In genomic region chr9:117720066-117720465, GRCh38 we compare ENCODE assay signal across 19 cellular contexts. TPM values are rescaled to one million over a fixed set of nuclear protein-coding genes. Genes with fewer than 3 reads are reported as not detected.
DNase-seq lines count a peak whose midpoint lies in the region; ATAC-seq and TF ChIP-seq lines count a peak whose summit lies in the region.
"Had no signal": no experiment of that assay in that cellular context is flagged by ENCODE, and none has a peak within 500 bp of the region (broad histone marks: within the 10 kb centered on the region; RNA-seq: fewer than 3 reads in every experiment).

No MANE protein-coding gene starts in this region.

- H3K27me3 Mint-ChIP-seq in activated naive CD8-positive, alpha-beta T cell treated with anti-CD3 and anti-CD28 coated beads, Interleukin-2, amount 50 U/mL, for 24 hours = peaks cover 4% of the 10 kb centered on the region
- H3K27me3 Mint-ChIP-seq in activated CD4-positive, alpha-beta memory T cell treated with anti-CD3 and anti-CD28 coated beads, Interleukin-2, amount 10 ng/mL, durations not matched to agents 7 days and 5 days = peaks cover 35% of the 10 kb centered on the region

- peaks cover 16% of the 10 kb centered on the region for H3K4me1 Mint-ChIP-seq in activated naive CD8-positive, alpha-beta T cell treated with anti-CD3 and anti-CD28 coated beads, Interleukin-2, amount 50 U/mL, for 24 hours
- peaks cover 21% of the 10 kb centered on the region for H3K4me1 Mint-ChIP-seq in activated CD4-positive, alpha-beta memory T cell treated with anti-CD3 and anti-CD28 coated beads, Interleukin-2, amount 10 ng/mL, durations not matched to agents 7 days and 5 days
- H3K4me1 Mint-ChIP-seq: GM23338 had no signal

- DNase-seq in NCI-H2227 treated with DMSO at 0.1 percent for 48 hours (lab: John Stamatoyannopoulos, UW) (peak; percentile 56), NCI-H2227 (lab: John Stamatoyannopoulos, UW; ENCODE audit: unreplicated experiment) (no peak), GM03348 (ENCODE audit: low spot score) (peak; percentile 29), right lobe of liver (no peak), BE2C (no peak)
- DNase-seq in activated naive CD8-positive, alpha-beta T cell treated with anti-CD3 and anti-CD28 coated beads, Interleukin-2, amount 50 U/mL, for 24 hours = no peak
- no peak for DNase-seq in activated CD4-positive, alpha-beta memory T cell treated with anti-CD3 and anti-CD28 coated beads, Interleukin-2, amount 10 ng/mL, durations not matched to agents 7 days and 5 days
- DNase-seq: DMS79, MM.1S, NCI-H1105, NCI-H187, NCI-H510A, NCI-H82, SHP77 had no signal

- H3K36me3 ChIP-seq in right lobe of liver (no peaks in the 10 kb centered on the region), skeletal muscle satellite cell (ENCODE audit: insufficient read depth, low read length) (peaks cover 18% of the 10 kb centered on the region), BE2C (no peaks in the 10 kb centered on the region)
- H3K36me3 ChIP-seq: Peyer's patch had no signal

- POLR2A ChIA-PET in activated CD4-positive, alpha-beta memory T cell treated with anti-CD3 and anti-CD28 coated beads, Interleukin-2, amount 10 ng/mL, durations not matched to agents 7 days and 5 days (lab: Charles Lee) = no interaction called here

- H3K9me3 ChIP-seq in right lobe of liver = no peaks in the 10 kb centered on the region
- no peaks in the 10 kb centered on the region for H3K9me3 ChIP-seq in skeletal muscle satellite cell (replicated peaks; ENCODE audit: low read length)
- H3K9me3 ChIP-seq in BE2C = no peaks in the 10 kb centered on the region
- H3K9me3 ChIP-seq: Peyer's patch had no signal

- intact Hi-C loops in right lobe of liver (cut with DNase I) = no loop called here

- peaks cover 0 to 22% (median 11%) of the 10 kb centered on the region in 4 donors for H3K4me1 ChIP-seq in right lobe of liver
- peaks cover 52% of the 10 kb centered on the region for H3K4me1 ChIP-seq in skeletal muscle satellite cell (ENCODE audit: control insufficient read depth, insufficient read depth, low read length)
- H3K4me1 ChIP-seq in BE2C = peaks cover 22% of the 10 kb centered on the region

- TF ChIP-seq CTCF in right lobe of liver (IDR thresholded peaks at IDR 0.05) (no peak), BE2C (IDR thresholded peaks at IDR 0.05; ENCODE audit: low read depth, low read length) (no peak)

- H3K4me3 ChIP-seq in right lobe of liver (no peak overlapping the region), skeletal muscle satellite cell (ENCODE audit: low read length) (no peak overlapping the region), BE2C (ENCODE audit: low read depth, low read length) (no peak overlapping the region)
- H3K4me3 ChIP-seq: GM23338, Peyer's patch had no signal

- no peaks in the 10 kb centered on the region for H3K36me3 Mint-ChIP-seq in activated naive CD8-positive, alpha-beta T cell treated with anti-CD3 and anti-CD28 coated beads, Interleukin-2, amount 50 U/mL, for 24 hours (ENCODE audit: low read depth)
- no peaks in the 10 kb centered on the region for H3K36me3 Mint-ChIP-seq in activated CD4-positive, alpha-beta memory T cell treated with anti-CD3 and anti-CD28 coated beads, Interleukin-2, amount 10 ng/mL, durations not matched to agents 7 days and 5 days (ENCODE audit: low read depth)

- ATAC-seq in right lobe of liver = no peak
- ATAC-seq in activated naive CD8-positive, alpha-beta T cell treated with anti-CD3 and anti-CD28 coated beads, Interleukin-2, amount 50 U/mL, for 24 hours = no peak
- ATAC-seq: GM23338 had no signal

- 46% methylated on average over 2 of the region's 2 CpGs for whole genome bisulfite sequencing in right lobe of liver (ENCODE audit: insufficient coverage, low coverage, low lambda C conversion rate, missing lambda C conversion rate)

- no peaks in the 10 kb centered on the region for H3K9me3 Mint-ChIP-seq in activated naive CD8-positive, alpha-beta T cell treated with anti-CD3 and anti-CD28 coated beads, Interleukin-2, amount 50 U/mL, for 24 hours
- no peaks in the 10 kb centered on the region for H3K9me3 Mint-ChIP-seq in activated CD4-positive, alpha-beta memory T cell treated with anti-CD3 and anti-CD28 coated beads, Interleukin-2, amount 10 ng/mL, durations not matched to agents 7 days and 5 days

- no peak overlapping the region for H3K27ac Mint-ChIP-seq in activated naive CD8-positive, alpha-beta T cell treated with anti-CD3 and anti-CD28 coated beads, Interleukin-2, amount 50 U/mL, for 24 hours
- H3K27ac Mint-ChIP-seq in activated CD4-positive, alpha-beta memory T cell treated with anti-CD3 and anti-CD28 coated beads, Interleukin-2, amount 10 ng/mL, durations not matched to agents 7 days and 5 days = no peak overlapping the region
- H3K27ac Mint-ChIP-seq: GM23338 had no signal

- no peak overlapping the region for H3K4me3 Mint-ChIP-seq in activated naive CD8-positive, alpha-beta T cell treated with anti-CD3 and anti-CD28 coated beads, Interleukin-2, amount 50 U/mL, for 24 hours
- H3K4me3 Mint-ChIP-seq in activated CD4-positive, alpha-beta memory T cell treated with anti-CD3 and anti-CD28 coated beads, Interleukin-2, amount 10 ng/mL, durations not matched to agents 7 days and 5 days = no peak overlapping the region
- H3K4me3 Mint-ChIP-seq: GM23338 had no signal

- peak overlapping the region; percentile 26 to 63 (median 54) for H3K27ac ChIP-seq in right lobe of liver
- H3K27ac ChIP-seq: 22Rv1, KMS-11 had no signal

- H3K9ac ChIP-seq in skeletal muscle satellite cell (ENCODE audit: low read depth, low read length) = peak overlapping the region; percentile 40
- H3K9ac ChIP-seq: KMS-11 had no signal

- H3K4me2 ChIP-seq in skeletal muscle satellite cell (ENCODE audit: low read length) = peak overlapping the region; percentile 36
- H3K4me2 ChIP-seq: GM23338, KMS-11 had no signal

- H3K27me3 ChIP-seq in right lobe of liver (no peaks in the 10 kb centered on the region), skeletal muscle satellite cell (ENCODE audit: control insufficient read depth, insufficient read depth, low read length) (no peaks in the 10 kb centered on the region), BE2C (no peaks in the 10 kb centered on the region)
- H3K27me3 ChIP-seq: Peyer's patch had no signal

- CTCF ChIA-PET in activated CD4-positive, alpha-beta memory T cell treated with anti-CD3 and anti-CD28 coated beads, Interleukin-2, amount 10 ng/mL, durations not matched to agents 7 days and 5 days (lab: Charles Lee) = no interaction called here

- no peak for TF ChIP-seq POLR2A in right lobe of liver (IDR thresholded peaks at IDR 0.05)

RNA-seq across cellular contexts. Expression of gene TLR4, which starts 15.9 kb away (rescaled TPM):
- 10 to 100 TPM in 3 of 6 experiments, 1 to 10 TPM in 3; 5.3 to 14.1 (median 10.6) TPM for total RNA-seq in right lobe of liver
- 7.2 and 9.6 TPM in 2 replicates for total RNA-seq in skeletal muscle satellite cell (2012; rRNA removed)
- 0.73 TPM for polyA plus RNA-seq in BE2C (2012; ENCODE audit: insufficient read depth, insufficient read length, low read depth)
- total RNA-seq in activated CD4-positive, alpha-beta memory T cell treated with anti-CD3 and anti-CD28 coated beads, Interleukin-2, amount 10 ng/mL, durations not matched to agents 7 days and 5 days = under 1 TPM; 0.05 to 0.20 TPM

Comparison
In these comparisons a context has a peak if more than half of its experiments do, and no peak if none do; other contexts are left out.
1. DNase-seq: peak in NCI-H2227 treated with DMSO at 0.1 percent for 48 hours (single experiment) and GM03348 (single experiment); none in NCI-H2227 (single experiment), right lobe of liver (0 of 3), activated naive CD8-positive, alpha-beta T cell treated with anti-CD3 and anti-CD28 coated beads, Interleukin-2, amount 50 U/mL, for 24 hours (single experiment), BE2C (single experiment) and activated CD4-positive, alpha-beta memory T cell treated with anti-CD3 and anti-CD28 coated beads, Interleukin-2, amount 10 ng/mL, durations not matched to agents 7 days and 5 days (single experiment).
2. RNA of gene TLR4, which starts 15.9 kb away (total RNA-seq): 5.3 to 14.1 TPM in right lobe of liver; 0.05 to 0.20 TPM in activated CD4-positive, alpha-beta memory T cell treated with anti-CD3 and anti-CD28 coated beads, Interleukin-2, amount 10 ng/mL, durations not matched to agents 7 days and 5 days; every median in the first group is over 4 times any median in the second.